Comparison of ENCODE assay signal across 34 cellular contexts in the genomic region with DNA sequence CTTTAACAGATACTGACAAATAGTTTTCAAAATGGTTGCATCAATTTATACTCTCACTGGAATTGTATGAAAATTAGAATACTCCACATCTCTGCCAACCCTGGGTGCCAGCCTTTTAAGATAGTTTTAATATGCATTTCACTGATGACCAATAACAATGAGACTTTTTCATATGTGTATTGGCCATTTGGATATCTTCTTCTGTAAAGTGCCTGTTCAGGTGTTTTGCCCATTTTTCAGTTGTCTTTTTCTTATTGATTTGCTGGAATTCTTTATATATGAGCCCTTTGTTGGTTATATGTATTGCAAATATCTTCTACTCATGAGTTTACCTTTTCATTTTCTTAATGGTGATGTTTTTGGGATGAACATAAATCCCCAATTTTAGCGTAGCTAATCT. TPM values are rescaled to one million over a fixed set of nuclear protein-coding genes. Genes with fewer than 3 reads are reported as not detected.
"Had no signal": no experiment of that assay in that cellular context is flagged by ENCODE, and none has a peak within 500 bp of the region (broad histone marks: within the 10 kb centered on the region; RNA-seq: fewer than 3 reads in every experiment).

No MANE protein-coding gene starts in this region.

- H3K36me3 Mint-ChIP-seq: stimulated activated effector memory CD8-positive, alpha-beta T cell treated with anti-CD3 and anti-CD28 coated beads, Interleukin-12 subunit alpha, Interleukin-12 subunit beta, amount 100 ng/mL, for 72 hours; stimulated activated memory B cell treated with anti-CD40 and anti-IgM and Interleukin-4, amounts not matched to agents 10 μg/mL and 1 μg/mL and 100 μg/mL, for 72 hours; type B pancreatic cell had no signal

- H3K4me1 ChIP-seq: stomach, suprapubic skin, testis, thyroid gland, tibial artery, tibial nerve, transverse colon, upper lobe of left lung, upper lobe of right lung, uterus, vagina had no signal

- H3K27me3 Mint-ChIP-seq: stimulated activated memory B cell treated with anti-CD40 and anti-IgM and Interleukin-4, amounts not matched to agents 10 μg/mL and 1 μg/mL and 100 μg/mL, for 72 hours; type B pancreatic cell had no signal

- H3K27ac ChIP-seq: stomach, suprapubic skin, testis, thoracic aorta, thyroid gland, tibial artery, tibial nerve, transverse colon, upper lobe of left lung, upper lobe of right lung, uterus, vagina had no signal

- FAIRE-seq: urothelium cell line had no signal

- ATAC-seq: stimulated activated effector memory CD8-positive, alpha-beta T cell treated with anti-CD3 and anti-CD28 coated beads, Interleukin-12 subunit alpha, Interleukin-12 subunit beta, amount 100 ng/mL, for 72 hours; stimulated activated memory B cell treated with anti-CD40 and anti-IgM and Interleukin-4, amounts not matched to agents 10 μg/mL and 1 μg/mL and 100 μg/mL, for 72 hours; stimulated activated naive B cell treated with anti-CD40 and anti-IgM and Interleukin-4, amounts not matched to agents 10 μg/mL and 1 μg/mL and 100 μg/mL, for 72 hours; stimulated activated naive CD8-positive, alpha-beta T cell treated with anti-CD3 and anti-CD28 coated beads, Interleukin-15, amount 100 ng/mL, for 72 hours; stimulated activated naive CD8-positive, alpha-beta T cell treated with anti-CD3 and anti-CD28 coated beads, Interleukin-15, Interleukin-2, amounts not matched to agents 100 U/mL and 50 U/mL, for 24 hours; upper lobe of right lung had no signal

- H3K9me3 ChIP-seq: testis, thyroid gland, upper lobe of right lung had no signal

- DNase-seq: stimulated activated CD4-positive, alpha-beta T cell treated with anti-CD3 and anti-CD28 coated beads, Interleukin-2, amount 100 ng/mL, for 48 hours; stimulated activated CD4-positive, alpha-beta T cell treated with anti-CD3 and anti-CD28 coated beads, Interleukin-4, amount 100 ng/mL, for 1 hour; stimulated activated CD4-positive, alpha-beta T cell treated with anti-CD3 and anti-CD28 coated beads, Interleukin-4, amount 100 ng/mL, for 24 hours; stimulated activated CD4-positive, alpha-beta T cell treated with anti-CD3 and anti-CD28 coated beads, Interleukin-4, amount 100 ng/mL, for 4 hours; stimulated activated CD8-positive, alpha-beta memory T cell treated with anti-CD3 and anti-CD28 coated beads, Interleukin-4, amount 100 ng/mL, for 48 hours; stimulated activated naive B cell treated with anti-CD40 and anti-IgM and Interleukin-4, amounts not matched to agents 10 μg/mL and 1 μg/mL and 100 μg/mL, for 72 hours; stimulated activated naive CD4-positive, alpha-beta T cell; stimulated activated naive CD4-positive, alpha-beta T cell treated with Interleukin-2 at 50 U/mL for 16 hours; stimulated activated naive CD8-positive, alpha-beta T cell treated with anti-CD3 and anti-CD28 coated beads, Interleukin-15, amount 100 ng/mL, for 72 hours; stimulated activated naive CD8-positive, alpha-beta T cell treated with anti-CD3 and anti-CD28 coated beads, Interleukin-15, Interleukin-2, amounts not matched to agents 100 U/mL and 50 U/mL, for 24 hours; stomach; substantia nigra; testis; thyroid gland; tibial artery; transverse colon; trophoblast cell; upper lobe of left lung; upper lobe of right lung; uterus had no signal

- H3K4me3 Mint-ChIP-seq: stimulated activated effector memory CD8-positive, alpha-beta T cell treated with anti-CD3 and anti-CD28 coated beads, Interleukin-12 subunit alpha, Interleukin-12 subunit beta, amount 100 ng/mL, for 72 hours; stimulated activated memory B cell treated with anti-CD40 and anti-IgM and Interleukin-4, amounts not matched to agents 10 μg/mL and 1 μg/mL and 100 μg/mL, for 72 hours; stimulated activated naive B cell treated with anti-CD40 and anti-IgM and Interleukin-4, amounts not matched to agents 10 μg/mL and 1 μg/mL and 100 μg/mL, for 72 hours; stimulated activated naive CD8-positive, alpha-beta T cell treated with anti-CD3 and anti-CD28 coated beads, Interleukin-15, amount 100 ng/mL, for 72 hours; stimulated activated naive CD8-positive, alpha-beta T cell treated with anti-CD3 and anti-CD28 coated beads, Interleukin-15, Interleukin-2, amounts not matched to agents 100 ng/mL and 50 ng/mL, for 24 hours; type B pancreatic cell had no signal

- H3K27ac Mint-ChIP-seq: stimulated activated effector memory CD8-positive, alpha-beta T cell treated with anti-CD3 and anti-CD28 coated beads, Interleukin-12 subunit alpha, Interleukin-12 subunit beta, amount 100 ng/mL, for 72 hours; stimulated activated naive B cell treated with anti-CD40 and anti-IgM and Interleukin-4, amounts not matched to agents 10 μg/mL and 1 μg/mL and 100 μg/mL, for 72 hours; stimulated activated naive CD8-positive, alpha-beta T cell treated with anti-CD3 and anti-CD28 coated beads, Interleukin-15, amount 100 ng/mL, for 72 hours; stimulated activated naive CD8-positive, alpha-beta T cell treated with anti-CD3 and anti-CD28 coated beads, Interleukin-15, Interleukin-2, amounts not matched to agents 100 ng/mL and 50 ng/mL, for 24 hours; type B pancreatic cell had no signal

- H3K4me1 Mint-ChIP-seq: stimulated activated effector memory CD8-positive, alpha-beta T cell treated with anti-CD3 and anti-CD28 coated beads, Interleukin-12 subunit alpha, Interleukin-12 subunit beta, amount 100 ng/mL, for 72 hours had no signal

- H3K27me3 ChIP-seq: stomach, suprapubic skin, testis, thyroid gland, tibial artery, tibial nerve, transverse colon, upper lobe of left lung, upper lobe of right lung, uterus, vagina had no signal

- H3K36me3 ChIP-seq: stomach, suprapubic skin, thoracic aorta, thyroid gland, tibial artery, tibial nerve, transverse colon, upper lobe of left lung, upper lobe of right lung, uterus, vagina had no signal

- H3K4me3 ChIP-seq: stomach, suprapubic skin, testis, thoracic aorta, thyroid gland, tibial artery, tibial nerve, transverse colon, upper lobe of left lung, upper lobe of right lung, uterus, vagina had no signal

RNA-seq across cellular contexts. Expression of a gene that starts 16.7 kb away (rescaled TPM):
- total RNA-seq: stomach, subcutaneous adipose tissue, suprapubic skin, temporal lobe, testis, thoracic aorta, thyroid gland, tibial nerve, transverse colon, upper lobe of left lung, upper lobe of right lung, ureter, urinary bladder, uterus, vagina had no signal
- polyA plus RNA-seq: stomach, thymus, urinary bladder had no signal

RNA-seq across cellular contexts. Expression of a gene that starts 18.0 kb away (rescaled TPM):
- total RNA-seq: stomach, subcutaneous adipose tissue, suprapubic skin, temporal lobe, testis, thoracic aorta, thyroid gland, tibial nerve, transverse colon, upper lobe of left lung, upper lobe of right lung, ureter, urinary bladder, uterus, vagina had no signal
- polyA plus RNA-seq: stomach, thymus, urinary bladder had no signal
